Comparison of ENCODE assay signal across 10 cellular contexts in the genomic region with DNA sequence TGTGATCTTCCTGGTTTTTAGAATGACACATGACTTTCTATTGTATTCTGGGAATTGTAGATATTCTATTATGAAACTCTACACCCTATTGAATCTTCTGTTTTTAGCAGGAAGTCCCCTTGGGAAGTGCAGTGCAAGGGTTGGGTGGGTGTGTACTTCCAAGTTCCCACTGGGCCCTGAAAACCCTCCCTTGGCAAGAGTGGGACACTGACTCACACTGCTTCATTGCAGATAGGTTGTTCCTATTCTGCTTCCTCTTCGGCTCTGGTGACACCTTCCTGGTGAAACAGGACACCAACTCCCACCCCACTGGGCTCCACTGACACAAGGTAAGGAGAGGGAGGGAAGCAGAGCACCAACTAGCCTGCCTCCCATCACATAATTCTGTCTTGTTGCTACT.
DNase-seq lines count a peak whose midpoint lies in the region; ATAC-seq, FAIRE-seq and TF ChIP-seq lines count a peak whose summit lies in the region.
"Had no signal": no experiment of that assay in that cellular context is flagged by ENCODE, and none has a peak within 500 bp of the region (broad histone marks: within the 10 kb centered on the region; RNA-seq: fewer than 3 reads in every experiment).

No MANE protein-coding gene starts in this region.

- H3K4me3 ChIP-seq in psoas muscle (no peak overlapping the region), prostate gland (no peak overlapping the region)

- peak overlapping the region; percentile 12; the same call in 1 of the 2 replicates for H3K27ac ChIP-seq in RWPE1
- peak overlapping the region; percentile 15 for H3K27ac ChIP-seq in psoas muscle
- H3K27ac ChIP-seq in prostate gland: no peak overlapping the region

- DNase-seq in ELR (ENCODE audit: low read depth) (peak; percentile 10), RWPE1 (ENCODE audit: low spot score) (no peak), glomerular endothelial cell (ENCODE audit: extremely low read depth, low read depth, low spot score) (peak; percentile 25), psoas muscle (peak; percentile 56 to 75), GM13977 (ENCODE audit: low spot score) (no peak), prostate gland (ENCODE audit: low spot score) (no peak), glomerular visceral epithelial cell (ENCODE audit: extremely low spot score) (no peak), D721Med (ENCODE audit: insufficient read length, low spot score) (no peak)
- DNase-seq: activated CD4-positive, alpha-beta T cell treated with anti-CD3 and anti-CD28 coated beads for 1 hour had no signal

- no peaks in the 10 kb centered on the region for H3K27me3 ChIP-seq in psoas muscle (ENCODE audit: insufficient read depth in 3 of 3, low read length in 2 of 3)
- H3K27me3 ChIP-seq in prostate gland (replicated peaks; ENCODE audit: insufficient read depth): no peaks in the 10 kb centered on the region

- CTCF ChIA-PET in RWPE1 (lab: Yijun Ruan, JAX): interaction anchor here (0.7 kb wide), 1 partner anchor 79 kb away, joined by 3 read pairs; no protein-coding TSS in a partner anchor

- POLR2A ChIA-PET in RWPE1 (lab: Yijun Ruan, JAX; ENCODE audit: low non-redundant PET): no interaction called here

- TF ChIP-seq POLR2A in prostate gland (IDR thresholded peaks at IDR 0.05): no peak

- ATAC-seq in psoas muscle: peak; percentile 52 to 88 (median 82)
- ATAC-seq: activated naive CD4-positive, alpha-beta T cell treated with anti-CD3 and anti-CD28 coated beads, Interleukin-2, amount 50 U/mL, for 72 hours had no signal

- H3K9me3 ChIP-seq in psoas muscle: no peaks in the 10 kb centered on the region
- no peaks in the 10 kb centered on the region for H3K9me3 ChIP-seq in prostate gland

- H3K4me1 ChIP-seq in psoas muscle (no peaks in the 10 kb centered on the region), prostate gland (replicated peaks) (no peaks in the 10 kb centered on the region)

- H3K36me3 ChIP-seq in psoas muscle (ENCODE audit: insufficient read depth in 1 of 2, low read depth in 1 of 2): no peaks in the 10 kb centered on the region
- H3K36me3 ChIP-seq in prostate gland: no peaks in the 10 kb centered on the region

- WGBS in psoas muscle, 3 donors: 23 to 38% (median 25%) methylated on average over 1 of the region's 1 CpG
- WGBS in prostate gland: 23% methylated on average over 1 of the region's 1 CpG

- intact Hi-C loops in psoas muscle (cut with DNase I) (no loop called here), prostate gland (cut with DNase I) (no loop called here)

- TF ChIP-seq CTCF in RWPE1 (conservative IDR thresholded peaks at IDR 0.05; ENCODE audit: low read depth): no peak
- TF ChIP-seq CTCF in psoas muscle (IDR thresholded peaks at IDR 0.05): no peak
- no peak for TF ChIP-seq CTCF in GM13977 (IDR thresholded peaks at IDR 0.05; ENCODE audit: extremely low read depth, insufficient read depth, missing control alignments)
- no peak for TF ChIP-seq CTCF in prostate gland (IDR thresholded peaks at IDR 0.05)
- TF ChIP-seq CTCF in D721Med (IDR thresholded peaks at IDR 0.05; ENCODE audit: insufficient read depth, missing control alignments): no peak

- FAIRE-seq in D721Med (lab: Jason Lieb, UNC): no peak

- in situ Hi-C loops in GM13977 (cut with MboI; ENCODE audit: low pct_unique_long_range_greater_than_20kb, low sequenced_read_pairs, unreplicated experiment): no loop called here

Comparison
In these comparisons a context has a peak if more than half of its experiments do, and no peak if none do; other contexts are left out.
1. DNase-seq: peak in ELR (single experiment), glomerular endothelial cell (single experiment) and psoas muscle (2 of 2); none in RWPE1 (single experiment), GM13977 (single experiment), prostate gland (single experiment), glomerular visceral epithelial cell (single experiment) and D721Med (single experiment).
2. H3K27ac ChIP-seq: peak in RWPE1 (single experiment) and psoas muscle (single experiment); none in prostate gland (0 of 2).